Comparison of ENCODE assay signal across 9 cellular contexts in genomic region chr4:139901516-139902327, GRCh38.
DNase-seq lines count a peak whose midpoint lies in the region; ATAC-seq and TF ChIP-seq lines count a peak whose summit lies in the region.
"Had no signal": no experiment of that assay in that cellular context is flagged by ENCODE, and none has a peak within 500 bp of the region (broad histone marks: within the 10 kb centered on the region; RNA-seq: fewer than 3 reads in every experiment).

No MANE protein-coding gene starts in this region.

- H3K9me3 ChIP-seq in right cardiac atrium (ENCODE audit: control insufficient read depth, low read length) (no peaks in the 10 kb centered on the region), skeletal muscle tissue (ENCODE audit: control insufficient read depth in 3 of 3, low read length in 3 of 3) (no peaks in the 10 kb centered on the region), Peyer's patch (no peaks in the 10 kb centered on the region)

- no peaks in the 10 kb centered on the region for H3K4me1 ChIP-seq in right cardiac atrium (ENCODE audit: control insufficient read depth, insufficient read depth, low read length)
- H3K4me1 ChIP-seq in skeletal muscle tissue (ENCODE audit: control insufficient read depth in 3 of 3, insufficient read depth in 3 of 3, low read length in 3 of 3), result peaks cover 0 to 10% (median 9%) of the 10 kb centered on the region in 3 donors
- no peaks in the 10 kb centered on the region for H3K4me1 ChIP-seq in Peyer's patch

- intact Hi-C loops in right cardiac atrium (cut with DNase I), result no loop called here

- WGBS in right cardiac atrium, result 45% methylated on average over 17 of the region's 17 CpGs

- no peaks in the 10 kb centered on the region for H3K27me3 ChIP-seq in right cardiac atrium (ENCODE audit: control insufficient read depth, insufficient read depth)
- no peaks in the 10 kb centered on the region for H3K27me3 ChIP-seq in skeletal muscle tissue (ENCODE audit: control insufficient read depth in 3 of 3, insufficient read depth in 3 of 3, low read length in 3 of 3)
- H3K27me3 ChIP-seq in Peyer's patch, result no peaks in the 10 kb centered on the region

- no peak overlapping the region for H3K27ac ChIP-seq in right cardiac atrium (ENCODE audit: low read length)
- peak overlapping the region; percentile 52 for H3K27ac ChIP-seq in skeletal muscle tissue (ENCODE audit: low read depth, low read length)
- peak overlapping the region in 2 of 4 donors; percentile 21 to 57 for H3K27ac ChIP-seq in Peyer's patch

- H3K36me3 ChIP-seq in skeletal muscle tissue (ENCODE audit: control insufficient read depth in 3 of 3, insufficient read depth in 3 of 3, low read length in 3 of 3), result no peaks in the 10 kb centered on the region
- no peaks in the 10 kb centered on the region for H3K36me3 ChIP-seq in Peyer's patch

- no peak for TF ChIP-seq POLR2A in Peyer's patch (IDR thresholded peaks at IDR 0.05)

- ATAC-seq in SK-N-SH treated with all-trans-retinoic acid at 6 μM for 48 hours, result peak; percentile 70
- no peak for ATAC-seq in right cardiac atrium
- no peak for ATAC-seq in GM19463 (IDR thresholded peaks at IDR 0.05; ENCODE audit: unreplicated experiment)

- H3K4me3 ChIP-seq in right cardiac atrium (ENCODE audit: low read length), result peak overlapping the region; percentile 23
- H3K4me3 ChIP-seq in skeletal muscle tissue (ENCODE audit: low read length in 3 of 3), result peak overlapping the region; percentile 70 to 76 (median 72)
- peak overlapping the region in 2 of 4 donors; percentile 21 to 31 for H3K4me3 ChIP-seq in Peyer's patch

- DNase-seq in H4 (ENCODE audit: low spot score) (peak; percentile 38), right cardiac atrium (no peak), iPS-NIHi7 (ENCODE audit: extremely low spot score) (no peak), Peyer's patch (no peak), NCI-H446 (lab: John Stamatoyannopoulos, UW) (no peak)
- DNase-seq: activated CD4-positive, CD25-positive, alpha-beta regulatory T cell treated with anti-CD3 and anti-CD28 coated beads, Interleukin-2, amount 50 U/mL, for 72 hours had no signal

- no peak for TF ChIP-seq CTCF in Peyer's patch (IDR thresholded peaks at IDR 0.05)

- H3K9ac ChIP-seq in skeletal muscle tissue (ENCODE audit: low read depth in 1 of 3, low read length in 3 of 3), result peak overlapping the region; percentile 37 to 75 (median 45)

TF ChIP-seq in SK-N-SH treated with all-trans-retinoic acid at 6 μM for 48 hours, 23 proteins besides CTCF, POLR2A, EP300 and RAD21:
- TF ChIP-seq GLIS3 (CRISPR knock-in tag; IDR thresholded peaks at IDR 0.05) (no peak), ZFP30 (CRISPR knock-in tag; IDR thresholded peaks at IDR 0.05) (no peak), ESRRG (CRISPR knock-in tag; IDR thresholded peaks at IDR 0.05) (no peak), PATZ1 (CRISPR knock-in tag; IDR thresholded peaks at IDR 0.05; ENCODE audit: borderline replicate concordance) (no peak), ZNF70 (CRISPR knock-in tag; IDR thresholded peaks at IDR 0.05) (no peak), ARNTL (CRISPR knock-in tag; IDR thresholded peaks at IDR 0.05; ENCODE audit: borderline replicate concordance, low read depth) (no peak), PPARA (CRISPR knock-in tag; IDR thresholded peaks at IDR 0.05; ENCODE audit: borderline replicate concordance) (no peak), TOX (CRISPR knock-in tag; IDR thresholded peaks at IDR 0.05; ENCODE audit: borderline replicate concordance) (no peak)
- TF ChIP-seq, protein P1, sequence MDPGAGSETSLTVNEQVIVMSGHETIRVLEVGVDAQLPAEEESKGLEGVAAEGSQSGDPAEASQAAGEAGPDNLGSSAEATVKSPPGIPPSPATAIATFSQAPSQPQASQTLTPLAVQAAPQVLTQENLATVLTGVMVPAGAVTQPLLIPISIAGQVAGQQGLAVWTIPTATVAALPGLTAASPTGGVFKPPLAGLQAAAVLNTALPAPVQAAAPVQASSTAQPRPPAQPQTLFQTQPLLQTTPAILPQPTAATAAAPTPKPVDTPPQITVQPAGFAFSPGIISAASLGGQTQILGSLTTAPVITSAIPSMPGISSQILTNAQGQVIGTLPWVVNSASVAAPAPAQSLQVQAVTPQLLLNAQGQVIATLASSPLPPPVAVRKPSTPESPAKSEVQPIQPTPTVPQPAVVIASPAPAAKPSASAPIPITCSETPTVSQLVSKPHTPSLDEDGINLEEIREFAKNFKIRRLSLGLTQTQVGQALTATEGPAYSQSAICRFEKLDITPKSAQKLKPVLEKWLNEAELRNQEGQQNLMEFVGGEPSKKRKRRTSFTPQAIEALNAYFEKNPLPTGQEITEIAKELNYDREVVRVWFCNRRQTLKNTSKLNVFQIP (CRISPR knock-in tag; IDR thresholded peaks at IDR 0.05; ENCODE audit: borderline replicate concordance, low read depth), result no peak
